In genomic region chr15:100042558-100042957, GRCh38 we compare ENCODE assay signal across 14 cellular contexts.
A peak's percentile ranks its signal among the peaks of the same experiment; 100 is the strongest.
DNase-seq lines count a peak whose midpoint lies in the region; ATAC-seq and TF ChIP-seq lines count a peak whose summit lies in the region.
"Had no signal": no experiment of that assay in that cellular context is flagged by ENCODE, and none has a peak within 500 bp of the region (broad histone marks: within the 10 kb centered on the region; RNA-seq: fewer than 3 reads in every experiment).

No MANE protein-coding gene starts in this region.

- intact Hi-C loops in gastrocnemius medialis (cut with DNase I; ENCODE audit: low total_unique reads) = no loop called here

- in situ Hi-C loops in gastrocnemius medialis (cut with MboI; ENCODE audit: low sequenced_read_pairs in 4 of 4) = no loop called here

- H3K27me3 ChIP-seq in gastrocnemius medialis = no peaks in the 10 kb centered on the region
- H3K27me3 ChIP-seq: hepatocyte, neural progenitor cell had no signal

- H3K9me3 ChIP-seq in gastrocnemius medialis = no peaks in the 10 kb centered on the region

- H3K4me3 ChIP-seq in gastrocnemius medialis = peak overlapping the region; percentile 16 to 35 (median 24)
- H3K4me3 ChIP-seq: hepatocyte, neural progenitor cell had no signal

- ATAC-seq in gastrocnemius medialis (peak; percentile 93 to 95), GM21447 (IDR thresholded peaks at IDR 0.05; ENCODE audit: unreplicated experiment) (no peak), HG03175 (IDR thresholded peaks at IDR 0.05; ENCODE audit: unreplicated experiment) (no peak), GM19324 (IDR thresholded peaks at IDR 0.05; ENCODE audit: low FRiP score, unreplicated experiment) (no peak)

- TF ChIP-seq POLR2A in gastrocnemius medialis (IDR thresholded peaks at IDR 0.05) = peak in 1 of 2 donors; percentile 6

- H3K36me3 ChIP-seq in gastrocnemius medialis = no peaks in the 10 kb centered on the region
- H3K36me3 ChIP-seq: neural progenitor cell had no signal

- H3K27ac ChIP-seq in epithelial cell of prostate (peak overlapping the region; percentile 66), gastrocnemius medialis (peak overlapping the region; percentile 48 to 87 (median 74))
- H3K27ac ChIP-seq: hepatocyte, neural progenitor cell had no signal

- TF ChIP-seq CTCF in gastrocnemius medialis (IDR thresholded peaks at IDR 0.05 in 4 of 5, conservative IDR thresholded peaks at IDR 0.05 in 1 of 5) = peak in 1 of 5 experiments; percentile 18

- peak; percentile 66 for DNase-seq in HT1080 (ENCODE audit: low read depth)
- DNase-seq in RPMI7951 (ENCODE audit: low read depth) = peak; percentile 73
- no peak for DNase-seq in epithelial cell of prostate (ENCODE audit: low read depth, low spot score)
- DNase-seq in gastrocnemius medialis = peak; percentile 64 to 69
- no peak for DNase-seq in islet precursor cell
- DNase-seq: CD4-positive, CD25-positive, alpha-beta regulatory T cell; MM.1S; NCI-H2227 treated with DMSO at 0.1 percent for 48 hours; T-helper 2 cell had no signal

- peaks cover 21 to 23% of the 10 kb centered on the region in 2 donors for H3K4me1 ChIP-seq in gastrocnemius medialis
- H3K4me1 ChIP-seq: neural progenitor cell had no signal

Comparison
In these comparisons a context has a peak if more than half of its experiments do, and no peak if none do; other contexts are left out.
1. DNase-seq: peak in HT1080 (single experiment), RPMI7951 (single experiment) and gastrocnemius medialis (2 of 2); none in epithelial cell of prostate (single experiment) and islet precursor cell (single experiment).
2. ATAC-seq: peak in gastrocnemius medialis (2 of 2); none in GM21447 (single experiment), HG03175 (single experiment) and GM19324 (single experiment).